1 cellular context compared by ENCODE assay signal in genomic region chr5:97906135-97906534, GRCh38.
TF ChIP-seq lines count a peak whose summit lies in the region.

No MANE protein-coding gene starts in this region.

TF ChIP-seq in GM23338, 12 proteins besides CTCF, POLR2A, EP300 and RAD21 (continued from another document):
- TF ChIP-seq ZNF462 (CRISPR knock-in tag; IDR thresholded peaks at IDR 0.05) (peak; percentile 61; the same call in 1 of the 2 replicates), ZNF114 (CRISPR knock-in tag; IDR thresholded peaks at IDR 0.05) (no peak), STAT1 (IDR thresholded peaks at IDR 0.05; ENCODE audit: unreplicated experiment) (no peak)
